ENCODE assay signal across 11 cellular contexts in the genomic region with DNA sequence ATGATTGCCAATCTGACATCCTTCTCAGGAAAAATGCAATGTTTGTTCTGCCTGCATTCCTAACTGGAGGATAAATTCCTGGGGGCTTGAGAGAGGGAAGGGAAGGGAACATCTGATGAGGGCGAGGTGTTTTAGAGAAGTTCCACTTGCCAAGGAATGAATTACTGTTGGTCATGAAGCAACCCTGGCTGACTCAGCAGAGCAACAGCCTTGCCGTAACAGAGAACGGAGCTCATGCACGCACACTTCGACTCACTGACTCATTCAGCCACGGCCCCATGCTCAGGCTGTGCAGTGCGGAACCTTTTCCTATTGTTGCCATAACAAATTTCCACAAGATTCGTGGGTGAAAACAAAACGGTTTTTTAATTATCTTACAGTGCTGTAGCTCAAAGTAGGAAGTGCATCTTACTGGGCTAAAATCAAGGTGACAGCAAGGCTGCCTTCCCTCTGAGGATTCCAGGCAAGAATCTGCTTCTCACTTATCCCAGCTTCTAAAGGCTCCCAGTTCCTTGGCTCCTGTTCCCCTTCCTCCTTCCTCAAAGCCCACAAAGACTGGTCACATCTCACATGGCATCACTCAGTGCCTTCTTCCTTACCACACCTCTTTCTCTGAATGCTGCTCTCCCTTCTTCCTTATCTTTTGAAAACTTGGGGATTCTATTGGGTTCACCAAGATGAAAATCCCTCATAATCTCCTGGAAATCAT. TPM values are rescaled to one million over a fixed set of nuclear protein-coding genes. Genes with fewer than 3 reads are reported as not detected.
"Had no signal": no experiment of that assay in that cellular context is flagged by ENCODE, and none has a peak within 500 bp of the region (broad histone marks: within the 10 kb centered on the region; RNA-seq: fewer than 3 reads in every experiment).

No MANE protein-coding gene starts in this region.

RNA-seq across cellular contexts. Expression of a gene that starts 9.5 kb away (rescaled TPM):
- total RNA-seq: activated CD4-positive, alpha-beta memory T cell treated with anti-CD3 and anti-CD28 coated beads, Interleukin-2, amount 10 ng/mL, durations not matched to agents 7 days and 5 days; chondrocyte; esophagus mucosa; gastrocnemius medialis; osteocyte; prostate gland; right atrium auricular region had no signal

RNA-seq across cellular contexts. Expression of a gene that starts 21.8 kb away (rescaled TPM):
- total RNA-seq: activated CD4-positive, alpha-beta memory T cell treated with anti-CD3 and anti-CD28 coated beads, Interleukin-2, amount 10 ng/mL, durations not matched to agents 7 days and 5 days; chondrocyte; esophagus mucosa; gastrocnemius medialis; osteocyte; prostate gland; right atrium auricular region had no signal

RNA-seq across cellular contexts. Expression of a gene that starts 23.5 kb away (rescaled TPM):
- total RNA-seq: activated CD4-positive, alpha-beta memory T cell treated with anti-CD3 and anti-CD28 coated beads, Interleukin-2, amount 10 ng/mL, durations not matched to agents 7 days and 5 days; activated CD8-positive, alpha-beta memory T cell treated with anti-CD3 and anti-CD28 coated beads, Interleukin-2, amount 10 ng/mL, durations not matched to agents 7 days and 5 days; chondrocyte; esophagus mucosa; gastrocnemius medialis; kidney; left lung; mononuclear cell; osteocyte; prostate gland; right atrium auricular region had no signal

RNA-seq across cellular contexts. Expression of a gene that starts 55.6 kb away (rescaled TPM):
- total RNA-seq: activated CD4-positive, alpha-beta memory T cell treated with anti-CD3 and anti-CD28 coated beads, Interleukin-2, amount 10 ng/mL, durations not matched to agents 7 days and 5 days; chondrocyte; esophagus mucosa; gastrocnemius medialis; osteocyte; prostate gland; right atrium auricular region had no signal
